Comparison of ENCODE assay signal across 10 cellular contexts in genomic region chr3:182325213-182325941, GRCh38.
A peak's percentile ranks its signal among the peaks of the same experiment; 100 is the strongest.
DNase-seq lines count a peak whose midpoint lies in the region; ATAC-seq lines count a peak whose summit lies in the region.
"Had no signal": no experiment of that assay in that cellular context is flagged by ENCODE, and none has a peak within 500 bp of the region (broad histone marks: within the 10 kb centered on the region; RNA-seq: fewer than 3 reads in every experiment).

No MANE protein-coding gene starts in this region.

- no peaks in the 10 kb centered on the region for H3K36me3 ChIP-seq in GM23248 (ENCODE audit: low read depth)
- H3K36me3 ChIP-seq: right atrium auricular region had no signal

- H3K9ac ChIP-seq in GM23248 = no peak overlapping the region

- H3K9me2 ChIP-seq in GM23248 (ENCODE audit: insufficient read depth) = no peaks in the 10 kb centered on the region

- H3K4me2 ChIP-seq in GM23248 (ENCODE audit: unreplicated experiment) = no peak overlapping the region

- WGBS in GM23248 (ENCODE audit: low coverage in 1 of 2, low lambda C conversion rate in 2 of 2, missing lambda C conversion rate in 2 of 2), 2 experiments = 27 to 28% methylated on average over 10 of the region's 10 CpGs

- DNase-seq in OCI-M1 (lab: John Stamatoyannopoulos, UW) = peak; percentile 0
- DNase-seq in renal cortical epithelial cell (ENCODE audit: low read depth) = peak; percentile 62
- no peak for DNase-seq in GM23248
- DNase-seq in NCI-H2081 (lab: John Stamatoyannopoulos, UW) = no peak
- DNase-seq in activated naive CD8-positive, alpha-beta T cell treated with anti-CD3 and anti-CD28 coated beads for 36 hours = no peak
- DNase-seq: left ventricle myocardium superior had no signal

- H3K27ac Mint-ChIP-seq in activated naive CD8-positive, alpha-beta T cell treated with anti-CD3 and anti-CD28 coated beads for 36 hours = no peak overlapping the region

- H3K4me3 ChIP-seq in GM23248 = no peak overlapping the region
- H3K4me3 ChIP-seq: right atrium auricular region had no signal

- no peaks in the 10 kb centered on the region for H3F3A ChIP-seq in GM23248 (ENCODE audit: insufficient read depth)

- in situ Hi-C loops in GM23248 (cut with MboI) = no loop called here

- no peak overlapping the region for H3K27ac ChIP-seq in GM23248
- H3K27ac ChIP-seq: right atrium auricular region, VCaP had no signal

- no peaks in the 10 kb centered on the region for H3K4me1 ChIP-seq in GM23248 (ENCODE audit: insufficient read depth)
- H3K4me1 ChIP-seq: right atrium auricular region had no signal

- H3K4me3 Mint-ChIP-seq in activated naive CD8-positive, alpha-beta T cell treated with anti-CD3 and anti-CD28 coated beads for 36 hours = no peak overlapping the region

- H3K9me3 ChIP-seq in GM23248 (ENCODE audit: low read depth) = no peaks in the 10 kb centered on the region

- ATAC-seq in GM19395 (IDR thresholded peaks at IDR 0.05; ENCODE audit: unreplicated experiment) = peak; percentile 67
- peak; percentile 83 for ATAC-seq in HG02981 (IDR thresholded peaks at IDR 0.05; ENCODE audit: unreplicated experiment)
- ATAC-seq: left ventricle myocardium superior had no signal

- no peaks in the 10 kb centered on the region for H3K36me3 Mint-ChIP-seq in activated naive CD8-positive, alpha-beta T cell treated with anti-CD3 and anti-CD28 coated beads for 36 hours

- H3K9me3 Mint-ChIP-seq in activated naive CD8-positive, alpha-beta T cell treated with anti-CD3 and anti-CD28 coated beads for 36 hours = peaks cover under 1% of the 10 kb centered on the region

- no peaks in the 10 kb centered on the region for H4K20me1 ChIP-seq in GM23248 (ENCODE audit: insufficient read depth)

- no peak overlapping the region for H2AFZ ChIP-seq in GM23248

- no peaks in the 10 kb centered on the region for H3K27me3 ChIP-seq in GM23248 (replicated peaks; ENCODE audit: insufficient read depth)
- H3K27me3 ChIP-seq: right atrium auricular region had no signal

- H3K79me2 ChIP-seq in GM23248 (ENCODE audit: insufficient read depth) = no peaks in the 10 kb centered on the region

- no peaks in the 10 kb centered on the region for H3K4me1 Mint-ChIP-seq in activated naive CD8-positive, alpha-beta T cell treated with anti-CD3 and anti-CD28 coated beads for 36 hours

- no peaks in the 10 kb centered on the region for H3K27me3 Mint-ChIP-seq in activated naive CD8-positive, alpha-beta T cell treated with anti-CD3 and anti-CD28 coated beads for 36 hours

Comparison
In these comparisons a context has a peak if more than half of its experiments do, and no peak if none do; other contexts are left out.
1. DNase-seq: peak in OCI-M1 (single experiment) and renal cortical epithelial cell (single experiment); none in GM23248 (single experiment), NCI-H2081 (0 of 2) and activated naive CD8-positive, alpha-beta T cell treated with anti-CD3 and anti-CD28 coated beads for 36 hours (single experiment).